21 cellular contexts compared by ENCODE assay signal in the genomic region with DNA sequence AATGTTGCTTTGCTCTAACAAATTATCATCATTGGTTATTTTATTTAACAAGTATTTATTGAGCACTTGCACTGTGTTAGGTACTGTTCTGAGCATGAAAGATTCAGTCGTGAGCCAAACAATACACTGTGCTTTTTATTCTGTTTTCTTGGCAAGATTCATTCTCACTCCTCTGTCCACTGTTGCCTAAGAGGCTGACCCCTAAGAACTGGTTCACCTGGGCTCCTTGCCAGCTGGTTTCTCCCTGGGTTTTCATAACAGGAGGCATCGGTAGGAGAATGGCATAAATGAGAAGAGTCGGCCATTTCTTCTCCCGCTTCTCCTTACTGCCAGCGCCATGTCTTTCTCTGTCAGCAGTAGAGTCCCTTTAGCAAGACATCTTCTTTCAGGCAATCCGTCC.
"Had no signal": no experiment of that assay in that cellular context is flagged by ENCODE, and none has a peak within 500 bp of the region (broad histone marks: within the 10 kb centered on the region; RNA-seq: fewer than 3 reads in every experiment).

No MANE protein-coding gene starts in this region.

- H3K27ac ChIP-seq: body of pancreas, gastrocnemius medialis, left ventricle myocardium inferior, neutrophil, suprapubic skin had no signal

- H3K4me3 ChIP-seq: body of pancreas, gastrocnemius medialis, left ventricle myocardium inferior, suprapubic skin had no signal

- ATAC-seq: activated CD4-positive, alpha-beta T cell treated with anti-CD3 and anti-CD28 coated beads for 36 hours; activated CD8-positive, alpha-beta memory T cell treated with anti-CD3 and anti-CD28 coated beads, Interleukin-2, amount 10 ng/mL, durations not matched to agents 7 days and 5 days; activated CD8-positive, alpha-beta T cell treated with anti-CD3 and anti-CD28 coated beads, Interleukin-2, amount 10 ng/mL, durations not matched to agents 7 days and 5 days; activated T-cell treated with anti-CD3 and anti-CD28 coated beads, Interleukin-2, amount 50 U/mL, for 72 hours; body of pancreas; esophagus mucosa; gastrocnemius medialis had no signal

- DNase-seq: activated CD4-positive, alpha-beta T cell treated with anti-CD3 and anti-CD28 coated beads for 36 hours; activated CD4-positive, CD25-positive, alpha-beta regulatory T cell; activated CD8-positive, alpha-beta memory T cell treated with anti-CD3 and anti-CD28 coated beads, Interleukin-2, amount 10 ng/mL, durations not matched to agents 7 days and 5 days; activated CD8-positive, alpha-beta T cell treated with anti-CD3 and anti-CD28 coated beads, Interleukin-2, amount 10 ng/mL, durations not matched to agents 7 days and 5 days; activated naive CD4-positive, alpha-beta T cell; activated T-cell treated with anti-CD3 and anti-CD28 coated beads, Interleukin-2, amount 50 U/mL, for 72 hours; aorta; body of pancreas; cortex of kidney; gastrocnemius medialis; glutamatergic neuron; left ventricle myocardium inferior; mammary epithelial cell; retina; stimulated activated naive CD4-positive, alpha-beta T cell had no signal

- H3K27me3 ChIP-seq: body of pancreas, gastrocnemius medialis, neutrophil, suprapubic skin had no signal

- H3K9me3 Mint-ChIP-seq: nephron had no signal

- H3K36me3 ChIP-seq: gastrocnemius medialis, left ventricle myocardium inferior, neutrophil, suprapubic skin had no signal

- H3K4me1 Mint-ChIP-seq: activated CD4-positive, alpha-beta T cell treated with anti-CD3 and anti-CD28 coated beads for 36 hours; activated CD8-positive, alpha-beta memory T cell treated with anti-CD3 and anti-CD28 coated beads, Interleukin-2, amount 10 ng/mL, durations not matched to agents 7 days and 5 days had no signal

- H3K9me3 ChIP-seq: body of pancreas, gastrocnemius medialis, left ventricle myocardium inferior, neutrophil, suprapubic skin had no signal

- H3K4me1 ChIP-seq: body of pancreas, gastrocnemius medialis, suprapubic skin had no signal

- H3K4me3 Mint-ChIP-seq: activated CD4-positive, alpha-beta T cell treated with anti-CD3 and anti-CD28 coated beads for 36 hours; activated CD8-positive, alpha-beta memory T cell treated with anti-CD3 and anti-CD28 coated beads, Interleukin-2, amount 10 ng/mL, durations not matched to agents 7 days and 5 days; activated CD8-positive, alpha-beta T cell treated with anti-CD3 and anti-CD28 coated beads, Interleukin-2, amount 10 ng/mL, durations not matched to agents 7 days and 5 days; activated naive CD8-positive, alpha-beta T cell; activated T-cell treated with anti-CD3 and anti-CD28 coated beads, Interleukin-2, amount 50 U/mL, for 72 hours; nephron had no signal

- H3K27me3 Mint-ChIP-seq: activated CD8-positive, alpha-beta memory T cell treated with anti-CD3 and anti-CD28 coated beads, Interleukin-2, amount 10 ng/mL, durations not matched to agents 7 days and 5 days; activated naive CD8-positive, alpha-beta T cell; progenitor cell of endocrine pancreas had no signal

- H3K27ac Mint-ChIP-seq: activated CD4-positive, alpha-beta T cell treated with anti-CD3 and anti-CD28 coated beads for 36 hours; activated CD8-positive, alpha-beta memory T cell treated with anti-CD3 and anti-CD28 coated beads, Interleukin-2, amount 10 ng/mL, durations not matched to agents 7 days and 5 days; activated CD8-positive, alpha-beta T cell treated with anti-CD3 and anti-CD28 coated beads, Interleukin-2, amount 10 ng/mL, durations not matched to agents 7 days and 5 days; activated naive CD8-positive, alpha-beta T cell; activated T-cell treated with anti-CD3 and anti-CD28 coated beads, Interleukin-2, amount 50 U/mL, for 72 hours; nephron; progenitor cell of endocrine pancreas had no signal

- H3K36me3 Mint-ChIP-seq: activated CD8-positive, alpha-beta memory T cell treated with anti-CD3 and anti-CD28 coated beads, Interleukin-2, amount 10 ng/mL, durations not matched to agents 7 days and 5 days; activated naive CD8-positive, alpha-beta T cell had no signal
